In the genomic region with DNA sequence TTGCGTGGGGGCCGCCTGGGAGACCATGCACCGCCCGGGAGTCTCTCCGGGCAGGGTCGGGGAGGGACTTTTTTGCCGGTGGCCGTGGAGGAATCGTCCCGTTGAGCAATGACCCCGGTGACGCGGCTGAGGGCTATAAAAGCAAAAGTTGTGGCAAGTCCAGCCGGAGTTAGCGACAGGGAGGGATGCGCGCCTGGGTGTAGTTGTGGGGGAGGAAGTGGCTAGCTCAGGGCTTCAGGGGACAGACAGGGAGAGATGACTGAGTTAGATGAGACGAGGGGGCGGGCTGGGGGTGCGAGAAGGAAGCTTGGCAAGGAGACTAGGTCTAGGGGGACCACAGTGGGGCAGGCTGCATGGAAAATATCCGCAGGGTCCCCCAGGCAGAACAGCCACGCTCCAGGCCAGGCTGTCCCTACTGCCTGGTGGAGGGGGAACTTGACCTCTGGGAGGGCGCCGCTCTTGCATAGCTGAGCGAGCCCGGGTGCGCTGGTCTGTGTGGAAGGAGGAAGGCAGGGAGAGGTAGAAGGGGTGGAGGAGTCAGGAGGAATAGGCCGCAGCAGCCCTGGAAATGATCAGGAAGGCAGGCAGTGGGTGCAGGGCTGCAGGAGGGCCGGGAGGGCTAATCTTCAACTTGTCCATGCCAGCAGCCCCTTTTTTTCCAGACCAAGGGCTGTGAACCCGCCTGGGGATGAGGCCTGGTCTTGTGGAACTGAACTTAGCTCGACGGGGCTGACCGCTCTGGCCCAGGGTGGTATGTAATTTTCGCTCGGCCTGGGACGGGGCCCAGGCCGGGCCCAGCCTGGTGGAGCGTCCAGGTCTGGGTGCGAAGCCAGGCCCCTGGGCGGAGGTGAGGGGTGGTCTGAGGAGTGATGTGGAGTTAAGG, we compare ENCODE assay signal across 8 cellular contexts. TPM values are rescaled to one million over a fixed set of nuclear protein-coding genes. Genes with fewer than 3 reads are reported as not detected.
DNase-seq lines count a peak whose midpoint lies in the region; ATAC-seq and TF ChIP-seq lines count a peak whose summit lies in the region.

A gene (plus strand): TSS at position 166 of the 883 bp plus-strand sequence.

- H3K4me3 ChIP-seq in GM12864 (ENCODE audit: low read depth, low read length): peak within 1 kb of the TSS; percentile 97
- H3K4me3 ChIP-seq in MM.1S (ENCODE audit: low read length): peak within 1 kb of the TSS; percentile 87
- peak within 1 kb of the TSS; percentile 83 for H3K4me3 ChIP-seq in right cardiac atrium (ENCODE audit: low read length)
- peak within 1 kb of the TSS; percentile 99 for H3K4me3 ChIP-seq in rectal smooth muscle tissue (ENCODE audit: low read length)
- peak within 1 kb of the TSS; percentile 76 to 91 for H3K4me3 ChIP-seq in uterus

- H4K20me1 ChIP-seq in MM.1S (ENCODE audit: insufficient read depth, low read length): peaks cover 24% of the 10 kb centered on the region

- ATAC-seq in right cardiac atrium (peak; percentile 34 to 48), HG03439 (IDR thresholded peaks at IDR 0.05; ENCODE audit: unreplicated experiment) (no peak)

- H3K27me3 ChIP-seq in MM.1S (replicated peaks; ENCODE audit: insufficient read depth, low read length) (no peaks in the 10 kb centered on the region), right cardiac atrium (ENCODE audit: control insufficient read depth, insufficient read depth) (no peaks in the 10 kb centered on the region), rectal smooth muscle tissue (ENCODE audit: control insufficient read depth, insufficient read depth, low read length) (no peaks in the 10 kb centered on the region), uterus (no peaks in the 10 kb centered on the region)

- peak within 1 kb of the TSS; percentile 95 for H3K4me3 Mint-ChIP-seq in T-helper 2 cell treated with Interferon-gamma antibody and Interleukin-4, amounts not matched to agents 5 μg/mL and 100 μg/mL, for 36 hours

- H3K4me1 ChIP-seq in MM.1S (ENCODE audit: low read length): peaks cover 28% of the 10 kb centered on the region
- peaks cover 9% of the 10 kb centered on the region for H3K4me1 ChIP-seq in right cardiac atrium (ENCODE audit: control insufficient read depth, insufficient read depth, low read length)
- H3K4me1 ChIP-seq in rectal smooth muscle tissue (ENCODE audit: control insufficient read depth, insufficient read depth, low read length): peaks cover 44% of the 10 kb centered on the region
- peaks cover 0 to 7% of the 10 kb centered on the region in 2 donors for H3K4me1 ChIP-seq in uterus

- intact Hi-C loops in right cardiac atrium (cut with DNase I) (loop anchor here in 2 of 4 donors (2.0 to 5.0 kb wide), 2 partner anchors 74 to 76 kb away; a partner anchor contains a TSS), uterus (cut with DNase I; ENCODE audit: low total_unique reads) (loop anchor here (2.0 kb wide), 1 partner anchor 76 kb away; a partner anchor contains a TSS)

- H3K36me3 ChIP-seq in MM.1S (replicated peaks; ENCODE audit: insufficient read depth, low read length) (no peaks in the 10 kb centered on the region), rectal smooth muscle tissue (ENCODE audit: control insufficient read depth, insufficient read depth, low read length) (peaks cover 38% of the 10 kb centered on the region), uterus (no peaks in the 10 kb centered on the region)

- no peaks in the 10 kb centered on the region for H3K9me3 Mint-ChIP-seq in T-helper 2 cell treated with Interferon-gamma antibody and Interleukin-4, amounts not matched to agents 5 μg/mL and 100 μg/mL, for 36 hours

- peak within 1 kb of the TSS; percentile 99 for H3K4me2 ChIP-seq in MM.1S (ENCODE audit: low read depth, low read length)

- no peak within 1 kb of the TSS for H2AFZ ChIP-seq in MM.1S (ENCODE audit: low read length)

- H3K79me2 ChIP-seq in MM.1S (ENCODE audit: low read length): peaks cover 65% of the 10 kb centered on the region

- H3K36me3 Mint-ChIP-seq in T-helper 2 cell treated with Interferon-gamma antibody and Interleukin-4, amounts not matched to agents 5 μg/mL and 100 μg/mL, for 36 hours (ENCODE audit: low read depth): peaks cover 53% of the 10 kb centered on the region

- WGBS in right cardiac atrium: under 1% methylated on average over 40 of the region's 40 CpGs

- H3K27ac ChIP-seq in MM.1S (ENCODE audit: low read length) (peak within 1 kb of the TSS; percentile 100), right cardiac atrium (ENCODE audit: low read length) (peak within 1 kb of the TSS; percentile 98), rectal smooth muscle tissue (ENCODE audit: low read depth, low read length) (peak within 1 kb of the TSS; percentile 100), uterus (peak within 1 kb of the TSS; percentile 98 to 99)

- H3F3A ChIP-seq in MM.1S (ENCODE audit: insufficient read depth, low read length): peaks cover 94% of the 10 kb centered on the region

- TF ChIP-seq CTCF in GM12864 (IDR thresholded peaks at IDR 0.05; ENCODE audit: low read depth, low read length, missing control alignments) (no peak), MM.1S (IDR thresholded peaks at IDR 0.05; ENCODE audit: low read length) (no peak), uterus (IDR thresholded peaks at IDR 0.05) (peak in 1 of 4 experiments; percentile 29)

- peak within 1 kb of the TSS; percentile 98 for H3K27ac Mint-ChIP-seq in T-helper 2 cell treated with Interferon-gamma antibody and Interleukin-4, amounts not matched to agents 5 μg/mL and 100 μg/mL, for 36 hours

- no peaks in the 10 kb centered on the region for H3K9me2 ChIP-seq in MM.1S (replicated peaks; ENCODE audit: insufficient read depth, low read length)

- DNase-seq in GM12864 (ENCODE audit: low read depth): peak; percentile 93
- peak; percentile 88 for DNase-seq in MM.1S
- peak; percentile 94 for DNase-seq in T-helper 2 cell treated with Interferon-gamma antibody and Interleukin-4, amounts not matched to agents 5 μg/mL and 100 μg/mL, for 36 hours (ENCODE audit: low spot score)
- DNase-seq in anterior cingulate cortex (lab: John Stamatoyannopoulos, UW): peak; percentile 30 to 95 (median 89)
- DNase-seq in right cardiac atrium: peak; percentile 95 to 97 (median 97)
- DNase-seq in uterus: peak; percentile 96 to 98

- no peaks in the 10 kb centered on the region for H3K9me3 ChIP-seq in MM.1S (replicated peaks; ENCODE audit: insufficient read depth, low read length)
- no peaks in the 10 kb centered on the region for H3K9me3 ChIP-seq in right cardiac atrium (ENCODE audit: control insufficient read depth, low read length)
- H3K9me3 ChIP-seq in uterus: no peaks in the 10 kb centered on the region

- peak; percentile 97 to 99 for TF ChIP-seq POLR2A in uterus (IDR thresholded peaks at IDR 0.05)

- H3K9ac ChIP-seq in MM.1S (ENCODE audit: low read length) (peak within 1 kb of the TSS; percentile 100), rectal smooth muscle tissue (ENCODE audit: low read length) (peak within 1 kb of the TSS; percentile 100)

- H3K4me1 Mint-ChIP-seq in T-helper 2 cell treated with Interferon-gamma antibody and Interleukin-4, amounts not matched to agents 5 μg/mL and 100 μg/mL, for 36 hours (ENCODE audit: low read depth): peaks cover 53% of the 10 kb centered on the region

- H3K27me3 Mint-ChIP-seq in T-helper 2 cell treated with Interferon-gamma antibody and Interleukin-4, amounts not matched to agents 5 μg/mL and 100 μg/mL, for 36 hours (ENCODE audit: low read depth): peaks cover 20% of the 10 kb centered on the region

RNA-seq across cellular contexts. Expression of the gene that starts here (rescaled TPM):
- total RNA-seq in right cardiac atrium (100 to 1,000 TPM; 346 to 441 (median 427) TPM), uterus (100 to 1,000 TPM in 3 of 4 donors, 10 to 100 TPM in 1; 33.6 to 932 (median 120) TPM)
- polyA plus RNA-seq in right cardiac atrium: 441 TPM
